In genomic region chr4:8438743-8439142, GRCh38 we compare ENCODE assay signal across 10 cellular contexts. TPM values are rescaled to one million over a fixed set of nuclear protein-coding genes. Genes with fewer than 3 reads are reported as not detected.
DNase-seq lines count a peak whose midpoint lies in the region; ATAC-seq and TF ChIP-seq lines count a peak whose summit lies in the region.
"Had no signal": no experiment of that assay in that cellular context is flagged by ENCODE, and none has a peak within 500 bp of the region (broad histone marks: within the 10 kb centered on the region; RNA-seq: fewer than 3 reads in every experiment).

No MANE protein-coding gene starts in this region.

- H3K36me3 Mint-ChIP-seq in CD4-positive, alpha-beta memory T cell, result peaks cover 0 to 22% of the 10 kb centered on the region in 2 donors
- no peaks in the 10 kb centered on the region for H3K36me3 Mint-ChIP-seq in natural killer cell

- BruUV-seq in mammary epithelial cell (replicated peaks; lab: Mats Ljungman, UMichigan), result no TSS peak

- peaks cover 72% of the 10 kb centered on the region for H3K4me1 ChIP-seq in CD4-positive, alpha-beta memory T cell (ENCODE audit: insufficient read depth, low read length)
- H3K4me1 ChIP-seq in mammary epithelial cell (ENCODE audit: insufficient read depth, low read length), result peaks cover 42% of the 10 kb centered on the region
- H3K4me1 ChIP-seq in HAP-1, result peaks cover 8% of the 10 kb centered on the region; the same call in 1 of the 2 replicates

- WGBS in mammary epithelial cell (ENCODE audit: low coverage, missing lambda C conversion rate), result 78% methylated on average over 11 of the region's 11 CpGs

- H3K9me3 Mint-ChIP-seq in CD4-positive, alpha-beta memory T cell, result peaks cover 0 to 5% (median 2%) of the 10 kb centered on the region in 8 donors
- H3K9me3 Mint-ChIP-seq in natural killer cell, result peaks cover 0 to 3% of the 10 kb centered on the region in 2 donors

- no peak for TF ChIP-seq CTCF in LNCaP clone FGC (IDR thresholded peaks at IDR 0.05; ENCODE audit: control insufficient read depth, extremely low read depth, insufficient read depth)
- no peak for TF ChIP-seq CTCF in mammary epithelial cell (conservative IDR thresholded peaks at IDR 0.05 in 1 of 2, IDR thresholded peaks at IDR 0.05 in 1 of 2; ENCODE audit: extremely low read depth in 1 of 2, insufficient read depth in 1 of 2, low read depth in 1 of 2, low read length in 2 of 2)
- no peak for TF ChIP-seq CTCF in natural killer cell (IDR thresholded peaks at IDR 0.05)

- H3K4me1 Mint-ChIP-seq in CD4-positive, alpha-beta memory T cell, result peaks cover 52 to 91% (median 75%) of the 10 kb centered on the region in 4 donors
- H3K4me1 Mint-ChIP-seq in natural killer cell, result peaks cover 79 to 85% of the 10 kb centered on the region in 2 donors

- dilution Hi-C loops in mammary epithelial cell (cut with HindIII; ENCODE audit: low sequenced_read_pairs), result no loop called here

- no peaks in the 10 kb centered on the region for H4K20me1 ChIP-seq in mammary epithelial cell (ENCODE audit: insufficient read depth, low read length)

- no peak for DNase-seq in CD4-positive, alpha-beta memory T cell
- no peak for DNase-seq in LNCaP clone FGC (ENCODE audit: low read depth)
- DNase-seq in mammary epithelial cell, result no peak
- DNase-seq in natural killer cell, result no peak
- no peak for DNase-seq in ureter (ENCODE audit: low spot score)
- no peak for DNase-seq in HAP-1 (ENCODE audit: low spot score in 2 of 2)
- no peak for DNase-seq in GM03348 (ENCODE audit: low spot score)
- DNase-seq: mucosa of descending colon, WERI-Rb-1 had no signal

- H3K27me3 Mint-ChIP-seq in CD4-positive, alpha-beta memory T cell, result no peaks in the 10 kb centered on the region
- H3K27me3 Mint-ChIP-seq in natural killer cell (ENCODE audit: low read depth in 2 of 2), result no peaks in the 10 kb centered on the region

- H3K9ac ChIP-seq in mammary epithelial cell (ENCODE audit: insufficient read depth, low read length), result no peak overlapping the region

- no peak overlapping the region for H3K4me3 ChIP-seq in CD4-positive, alpha-beta memory T cell (ENCODE audit: low read length in 2 of 2)
- H3K4me3 ChIP-seq in LNCaP clone FGC (ENCODE audit: low read depth, low read length) (peak overlapping the region; percentile 97), mammary epithelial cell (replicated peaks in 1 of 3; ENCODE audit: insufficient read depth in 1 of 3, low read depth in 2 of 3, low read length in 3 of 3) (no peak overlapping the region), HAP-1 (no peak overlapping the region)
- H3K4me3 ChIP-seq: mucosa of descending colon had no signal

- H3K36me3 ChIP-seq in CD4-positive, alpha-beta memory T cell (ENCODE audit: insufficient read depth, low read length), result no peaks in the 10 kb centered on the region
- H3K36me3 ChIP-seq in mammary epithelial cell (ENCODE audit: insufficient read depth, low read length) (no peaks in the 10 kb centered on the region), HAP-1 (replicated peaks) (no peaks in the 10 kb centered on the region)

- H3K4me3 Mint-ChIP-seq in CD4-positive, alpha-beta memory T cell, result peak overlapping the region in 6 of 8 donors; percentile 53 to 75 (median 63)
- peak overlapping the region; percentile 72 for H3K4me3 Mint-ChIP-seq in natural killer cell

- H3K27me3 ChIP-seq in CD4-positive, alpha-beta memory T cell (ENCODE audit: insufficient read depth, low read length), result no peaks in the 10 kb centered on the region
- H3K27me3 ChIP-seq in mammary epithelial cell (ENCODE audit: insufficient read depth, low read length) (no peaks in the 10 kb centered on the region), HAP-1 (ENCODE audit: low read depth) (no peaks in the 10 kb centered on the region)

- CTCF ChIA-PET in CD4-positive, alpha-beta memory T cell (lab: Charles Lee; ENCODE audit: partially characterized antibody), result no interaction called here
- CTCF ChIA-PET in mammary epithelial cell (lab: Charles Lee; ENCODE audit: low non-redundant PET), result no interaction called here

- intact Hi-C loops in CD4-positive, alpha-beta memory T cell (cut with micrococcal nuclease), result no loop called here
- intact Hi-C loops in mammary epithelial cell (cut with micrococcal nuclease), result no loop called here
- intact Hi-C loops in natural killer cell (cut with micrococcal nuclease), result no loop called here

- no peak overlapping the region for H3K27ac ChIP-seq in CD4-positive, alpha-beta memory T cell (ENCODE audit: low read depth, low read length)
- H3K27ac ChIP-seq in mammary epithelial cell (ENCODE audit: insufficient read depth, low read depth, low read length), result no peak overlapping the region
- H3K27ac ChIP-seq: WERI-Rb-1 had no signal

- in situ Hi-C loops in mammary epithelial cell (cut with MboI; ENCODE audit: low sequenced_read_pairs in 2 of 2), result no loop called here
- in situ Hi-C loops in HAP-1 (cut with MboI; ENCODE audit: low sequenced_read_pairs), result no loop called here

- H3K4me2 ChIP-seq in mammary epithelial cell (ENCODE audit: insufficient read depth, low read depth, low read length), result peak overlapping the region; percentile 83

- peak overlapping the region in 4 of 7 donors; percentile 38 to 98 (median 65) for H3K27ac Mint-ChIP-seq in CD4-positive, alpha-beta memory T cell
- peak overlapping the region; percentile 99 for H3K27ac Mint-ChIP-seq in natural killer cell

- peaks cover 58% of the 10 kb centered on the region for H3K79me2 ChIP-seq in mammary epithelial cell (ENCODE audit: insufficient read depth, low read length)

- H3K9me3 ChIP-seq in CD4-positive, alpha-beta memory T cell (ENCODE audit: control insufficient read depth in 1 of 2, low read length in 2 of 2), result no peaks in the 10 kb centered on the region
- no peaks in the 10 kb centered on the region for H3K9me3 ChIP-seq in mammary epithelial cell (replicated peaks; ENCODE audit: insufficient read depth, low read length)
- no peaks in the 10 kb centered on the region; the same call in 1 of the 2 replicates for H3K9me3 ChIP-seq in HAP-1
- H3K9me3 ChIP-seq: mucosa of descending colon had no signal

- ATAC-seq in natural killer cell (no peak), HG03342 (IDR thresholded peaks at IDR 0.05; ENCODE audit: unreplicated experiment) (no peak)
- ATAC-seq: mucosa of descending colon had no signal

- POLR2A ChIA-PET in CD4-positive, alpha-beta memory T cell (lab: Charles Lee; ENCODE audit: partially characterized antibody), result interaction anchor here (3.1 kb wide), 1 partner anchor 11 kb away, joined by 35 read pairs; no protein-coding TSS in a partner anchor

- H2AFZ ChIP-seq in mammary epithelial cell (ENCODE audit: low read depth, low read length), result no peak overlapping the region

RNA-seq across cellular contexts. Expression of gene ACOX3, which starts 1.8 kb away (rescaled TPM):
- 10 to 100 TPM; 16.3 to 17.3 TPM for total RNA-seq in CD4-positive, alpha-beta memory T cell
- 10 to 100 TPM; 13.3 to 16.5 TPM for polyA plus RNA-seq in CD4-positive, alpha-beta memory T cell
- total RNA-seq in mammary epithelial cell, result 10 to 100 TPM; 19.6 to 94.0 TPM
- polyA plus RNA-seq in mammary epithelial cell, result 4.4 TPM
- 43.7 TPM for polyA minus RNA-seq in mammary epithelial cell
- total RNA-seq in natural killer cell, result 10 to 100 TPM; 12.4 to 18.3 (median 15.4) TPM
- 49.5 TPM for total RNA-seq in ureter

RNA-seq across cellular contexts. Expression of gene TRMT44, which starts 1.8 kb away (rescaled TPM):
- 10 to 100 TPM; 29.6 to 33.0 TPM for total RNA-seq in CD4-positive, alpha-beta memory T cell
- 10 to 100 TPM in 1 of 2 donors, 1 to 10 TPM in 1; 4.3 to 11.7 TPM for polyA plus RNA-seq in CD4-positive, alpha-beta memory T cell
- total RNA-seq in mammary epithelial cell, result 10 to 100 TPM; 18.5 to 20.3 TPM
- 6.3 TPM for polyA plus RNA-seq in mammary epithelial cell
- polyA minus RNA-seq in mammary epithelial cell, result 1.9 TPM
- 10 to 100 TPM; 24.4 to 37.5 (median 34.3) TPM for total RNA-seq in natural killer cell
- 29.5 TPM for total RNA-seq in ureter
